ENCODE assay signal across 27 cellular contexts in genomic region chr6:1099257-1099656, GRCh38.
"Had no signal": no experiment of that assay in that cellular context is flagged by ENCODE, and none has a peak within 500 bp of the region (broad histone marks: within the 10 kb centered on the region; RNA-seq: fewer than 3 reads in every experiment).

No MANE protein-coding gene starts in this region.

- ATAC-seq: activated CD4-positive, CD25-positive, alpha-beta regulatory T cell treated with anti-CD3 and anti-CD28 coated beads, Interleukin-2, amount 50 U/mL, for 24 hours; activated naive CD8-positive, alpha-beta T cell treated with anti-CD3 and anti-CD28 coated beads, Interleukin-2, amount 50 U/mL, for 24 hours; heart right ventricle; left ventricle myocardium superior; pancreas; right cardiac atrium had no signal

- H3K9me3 ChIP-seq: breast epithelium, heart right ventricle, pancreas had no signal

- H3K4me1 ChIP-seq: breast epithelium, spleen, tibial nerve had no signal

- H3K27me3 ChIP-seq: pancreas, tibial nerve had no signal

- H3K36me3 ChIP-seq: breast epithelium, heart right ventricle, pancreas, spleen, tibial nerve, WERI-Rb-1 had no signal

- H3K4me3 Mint-ChIP-seq: activated CD4-positive, alpha-beta memory T cell treated with anti-CD3 and anti-CD28 coated beads, Interleukin-2, amount 10 ng/mL, durations not matched to agents 7 days and 5 days; activated CD4-positive, alpha-beta T cell treated with anti-CD3 and anti-CD28 coated beads, Interleukin-2, amount 10 ng/mL, durations not matched to agents 24 days and 14 days; activated naive CD4-positive, alpha-beta T cell treated with anti-CD3 and anti-CD28 coated beads, Interleukin-2, amount 50 U/mL, for 24 hours; activated naive CD8-positive, alpha-beta T cell treated with anti-CD3 and anti-CD28 coated beads, Interleukin-2, amount 50 U/mL, for 24 hours; central memory CD8-positive, alpha-beta T cell; mesothelial cell of epicardium; naive B cell; nephron progenitor cell; T-helper 1 cell treated with Interleukin-12 subunit alpha and Interleukin-12 subunit beta and Interleukin-4 antibody, amounts not matched to agents 30 μg/mL and 1 μg/mL, for 36 hours had no signal

- H3K4me1 Mint-ChIP-seq: activated CD4-positive, alpha-beta memory T cell treated with anti-CD3 and anti-CD28 coated beads, Interleukin-2, amount 10 ng/mL, durations not matched to agents 7 days and 5 days; activated CD4-positive, alpha-beta T cell treated with anti-CD3 and anti-CD28 coated beads, Interleukin-2, amount 10 ng/mL, durations not matched to agents 24 days and 14 days; activated naive CD4-positive, alpha-beta T cell treated with anti-CD3 and anti-CD28 coated beads, Interleukin-2, amount 50 U/mL, for 24 hours; activated naive CD8-positive, alpha-beta T cell treated with anti-CD3 and anti-CD28 coated beads, Interleukin-2, amount 50 U/mL, for 24 hours; central memory CD8-positive, alpha-beta T cell; naive B cell had no signal

- H3K27ac ChIP-seq: breast epithelium, epithelial cell of prostate, heart right ventricle, pancreas, SK-N-MC, spleen, tibial nerve, WERI-Rb-1 had no signal

- H3K27ac Mint-ChIP-seq: activated CD4-positive, alpha-beta memory T cell treated with anti-CD3 and anti-CD28 coated beads, Interleukin-2, amount 10 ng/mL, durations not matched to agents 7 days and 5 days; activated CD4-positive, alpha-beta T cell treated with anti-CD3 and anti-CD28 coated beads, Interleukin-2, amount 10 ng/mL, durations not matched to agents 24 days and 14 days; activated naive CD4-positive, alpha-beta T cell treated with anti-CD3 and anti-CD28 coated beads, Interleukin-2, amount 50 U/mL, for 24 hours; activated naive CD8-positive, alpha-beta T cell treated with anti-CD3 and anti-CD28 coated beads, Interleukin-2, amount 50 U/mL, for 24 hours; activated T-helper 2 cell treated with anti-CD3 and anti-CD28 coated beads, Interferon-gamma antibody, Interleukin-2, Interleukin-4, amounts not matched to agents 10 μg/mL and 5 μg/mL and 100 μg/mL, durations not matched to agents 14 hours and 24 hours and 36 hours; mesothelial cell of epicardium; naive B cell; nephron progenitor cell; T-helper 1 cell treated with Interleukin-12 subunit alpha and Interleukin-12 subunit beta and Interleukin-4 antibody, amounts not matched to agents 30 μg/mL and 1 μg/mL, for 36 hours had no signal

- H3K36me3 Mint-ChIP-seq: activated naive CD4-positive, alpha-beta T cell treated with anti-CD3 and anti-CD28 coated beads, Interleukin-2, amount 50 U/mL, for 24 hours; mesothelial cell of epicardium; naive B cell had no signal

- H3K9me3 Mint-ChIP-seq: activated CD4-positive, alpha-beta T cell treated with anti-CD3 and anti-CD28 coated beads, Interleukin-2, amount 10 ng/mL, durations not matched to agents 24 days and 14 days; activated naive CD4-positive, alpha-beta T cell treated with anti-CD3 and anti-CD28 coated beads, Interleukin-2, amount 50 U/mL, for 24 hours; activated naive CD8-positive, alpha-beta T cell treated with anti-CD3 and anti-CD28 coated beads, Interleukin-2, amount 50 U/mL, for 24 hours; activated T-helper 2 cell treated with anti-CD3 and anti-CD28 coated beads, Interferon-gamma antibody, Interleukin-2, Interleukin-4, amounts not matched to agents 10 μg/mL and 5 μg/mL and 100 μg/mL, durations not matched to agents 14 hours and 24 hours and 36 hours; mesothelial cell of epicardium; nephron progenitor cell; T-helper 1 cell treated with Interleukin-12 subunit alpha and Interleukin-12 subunit beta and Interleukin-4 antibody, amounts not matched to agents 30 μg/mL and 1 μg/mL, for 36 hours had no signal

- DNase-seq: activated CD4-positive, alpha-beta memory T cell treated with anti-CD3 and anti-CD28 coated beads, Interleukin-2, amount 10 ng/mL, durations not matched to agents 7 days and 5 days; activated CD4-positive, alpha-beta T cell treated with anti-CD3 and anti-CD28 coated beads, Interleukin-2, amount 10 ng/mL, durations not matched to agents 24 days and 14 days; activated naive CD8-positive, alpha-beta T cell treated with anti-CD3 and anti-CD28 coated beads, Interleukin-2, amount 50 U/mL, for 24 hours; activated T-cell treated with anti-CD3 and anti-CD28 coated beads, Interleukin-2, amount 50 U/mL, for 48 hours; amygdala; dermis blood vessel endothelial cell; effector CD4-positive, alpha-beta T cell; heart right ventricle; left ventricle myocardium superior; naive B cell; nephron progenitor cell; pancreas; right cardiac atrium; spleen; stimulated activated naive CD4-positive, alpha-beta T cell; T-helper 9 cell; WERI-Rb-1 had no signal

- H3K4me3 ChIP-seq: breast epithelium, heart right ventricle, pancreas, SK-N-MC, spleen, tibial nerve had no signal
